Comparison of ENCODE assay signal across 13 cellular contexts in genomic region chr15:61155741-61156700, GRCh38.
DNase-seq lines count a peak whose midpoint lies in the region; ATAC-seq and TF ChIP-seq lines count a peak whose summit lies in the region.
"Had no signal": no experiment of that assay in that cellular context is flagged by ENCODE, and none has a peak within 500 bp of the region (broad histone marks: within the 10 kb centered on the region; RNA-seq: fewer than 3 reads in every experiment).

No MANE protein-coding gene starts in this region.

- 70 to 76% methylated on average over 9 of the region's 9 CpGs for WGBS in esophagus squamous epithelium, 2 donors
- WGBS in aorta, 2 donors = 82 to 83% methylated on average over 9 of the region's 9 CpGs

- no peaks in the 10 kb centered on the region for H3K27me3 ChIP-seq in esophagus squamous epithelium
- H3K27me3 ChIP-seq in lower lobe of right lung (ENCODE audit: low read depth) = no peaks in the 10 kb centered on the region
- no peaks in the 10 kb centered on the region for H3K27me3 ChIP-seq in aorta (ENCODE audit: control insufficient read depth in 1 of 2, insufficient read depth in 2 of 2, low read length in 1 of 2)
- H3K27me3 ChIP-seq: ascending aorta, SJSA1 had no signal

- DNase-seq in NCI-H82 (lab: John Stamatoyannopoulos, UW) (peak; percentile 5), NCI-H82 treated with DMSO at 0.1 percent for 48 hours (lab: John Stamatoyannopoulos, UW; ENCODE audit: unreplicated experiment) (no peak), esophagus squamous epithelium (lab: John Stamatoyannopoulos, UW) (no peak), lower lobe of right lung (no peak), aorta (no peak), T-helper 1 cell (no peak), NCI-H345 treated with DMSO at 0.1 percent for 48 hours (lab: John Stamatoyannopoulos, UW; ENCODE audit: unreplicated experiment) (no peak)
- DNase-seq: activated CD4-positive, alpha-beta memory T cell treated with anti-CD3 and anti-CD28 coated beads, Interleukin-2, amount 10 ng/mL, durations not matched to agents 7 days and 5 days; NCI-H1417 treated with DMSO at 0.1 percent for 48 hours; posterior cingulate gyrus had no signal

- no peaks in the 10 kb centered on the region for H3K36me3 ChIP-seq in esophagus squamous epithelium
- H3K36me3 ChIP-seq in lower lobe of right lung = no peaks in the 10 kb centered on the region
- no peaks in the 10 kb centered on the region for H3K36me3 ChIP-seq in aorta (ENCODE audit: control insufficient read depth in 1 of 2, insufficient read depth in 2 of 2, low read length in 1 of 2)
- H3K36me3 ChIP-seq: ascending aorta, SJSA1 had no signal

- TF ChIP-seq CTCF in esophagus squamous epithelium (IDR thresholded peaks at IDR 0.05) = no peak
- TF ChIP-seq CTCF in lower lobe of right lung (IDR thresholded peaks at IDR 0.05) = no peak

- H3K4me3 ChIP-seq in esophagus squamous epithelium = no peak overlapping the region
- no peak overlapping the region for H3K4me3 ChIP-seq in lower lobe of right lung
- H3K4me3 ChIP-seq in aorta (ENCODE audit: low read length in 2 of 2) = no peak overlapping the region
- H3K4me3 ChIP-seq: ascending aorta, SJSA1 had no signal

- peak in 1 of 2 donors; percentile 37 for ATAC-seq in lower lobe of right lung
- ATAC-seq in aorta (ENCODE audit: low FRiP score) = peak; percentile 58
- no peak for ATAC-seq in HG02870 (IDR thresholded peaks at IDR 0.05; ENCODE audit: unreplicated experiment)

- H3K4me1 ChIP-seq in esophagus squamous epithelium = no peaks in the 10 kb centered on the region
- no peaks in the 10 kb centered on the region for H3K4me1 ChIP-seq in lower lobe of right lung
- H3K4me1 ChIP-seq in aorta (ENCODE audit: control insufficient read depth in 1 of 2, insufficient read depth in 2 of 2, low read length in 2 of 2) = peaks cover 0 to 4% of the 10 kb centered on the region in 2 donors
- H3K4me1 ChIP-seq: ascending aorta, SJSA1 had no signal

- H3K27ac ChIP-seq in esophagus squamous epithelium (peak overlapping the region in 3 of 4 donors; percentile 23 to 53 (median 50)), lower lobe of right lung (peak overlapping the region; percentile 39), aorta (ENCODE audit: low read depth in 1 of 2, low read length in 2 of 2) (no peak overlapping the region)
- H3K27ac ChIP-seq: ascending aorta, SJSA1 had no signal

- intact Hi-C loops in esophagus squamous epithelium (cut with DNase I) = no loop called here
- intact Hi-C loops in lower lobe of right lung (cut with DNase I) = no loop called here
- intact Hi-C loops in aorta (cut with DNase I) = no loop called here

- no peaks in the 10 kb centered on the region for H3K9me3 ChIP-seq in esophagus squamous epithelium
- no peaks in the 10 kb centered on the region for H3K9me3 ChIP-seq in lower lobe of right lung
- H3K9me3 ChIP-seq in aorta (ENCODE audit: control insufficient read depth, low read length) = no peaks in the 10 kb centered on the region
- H3K9me3 ChIP-seq: ascending aorta, SJSA1 had no signal

- TF ChIP-seq POLR2A in esophagus squamous epithelium (IDR thresholded peaks at IDR 0.05) = no peak

Comparison
In these comparisons a context has a peak if more than half of its experiments do, and no peak if none do; other contexts are left out.
1. H3K27ac ChIP-seq: peak in esophagus squamous epithelium (3 of 4) and lower lobe of right lung (single experiment); none in aorta (0 of 2).